ENCODE assay signal across 24 cellular contexts in genomic region chr15:82829234-82829633, GRCh38. TPM values are rescaled to one million over a fixed set of nuclear protein-coding genes. Genes with fewer than 3 reads are reported as not detected.
DNase-seq lines count a peak whose midpoint lies in the region; ATAC-seq and TF ChIP-seq lines count a peak whose summit lies in the region.
"Had no signal": no experiment of that assay in that cellular context is flagged by ENCODE, and none has a peak within 500 bp of the region (broad histone marks: within the 10 kb centered on the region; RNA-seq: fewer than 3 reads in every experiment).

No MANE protein-coding gene starts in this region.

- ATAC-seq in stimulated activated naive B cell treated with anti-CD40 and anti-IgM and Interleukin-4, amounts not matched to agents 10 μg/mL and 1 μg/mL and 100 μg/mL, for 72 hours (replicated peaks): no peak
- no peak for ATAC-seq in HG02798 (IDR thresholded peaks at IDR 0.05; ENCODE audit: poor library complexity, unreplicated experiment)
- ATAC-seq: GM23338, HCT116 had no signal

- peaks cover 28% of the 10 kb centered on the region for H3K4me1 Mint-ChIP-seq in activated naive CD4-positive, alpha-beta T cell treated with anti-CD3 and anti-CD28 coated beads, Interleukin-2, amount 50 U/mL, for 24 hours
- H3K4me1 Mint-ChIP-seq in HFFc6 (ENCODE audit: low read depth) (peaks cover 30% of the 10 kb centered on the region), immature natural killer cell (peaks cover 19 to 35% of the 10 kb centered on the region in 2 donors)
- peaks cover 25 to 56% of the 10 kb centered on the region in 2 donors for H3K4me1 Mint-ChIP-seq in stimulated activated naive B cell treated with anti-CD40 and anti-IgM and Interleukin-4, amounts not matched to agents 10 μg/mL and 1 μg/mL and 100 μg/mL, for 72 hours
- H3K4me1 Mint-ChIP-seq: GM23338 had no signal

- no peaks in the 10 kb centered on the region for H3K27me3 Mint-ChIP-seq in activated naive CD4-positive, alpha-beta T cell treated with anti-CD3 and anti-CD28 coated beads, Interleukin-2, amount 50 U/mL, for 24 hours
- no peaks in the 10 kb centered on the region; the same call in none of the 2 replicates for H3K27me3 Mint-ChIP-seq in HFFc6 (ENCODE audit: insufficient read depth)
- peaks cover 0 to 9% (median 3%) of the 10 kb centered on the region in 3 donors for H3K27me3 Mint-ChIP-seq in immature natural killer cell (ENCODE audit: low read depth in 3 of 3)
- no peaks in the 10 kb centered on the region for H3K27me3 Mint-ChIP-seq in stimulated activated naive B cell treated with anti-CD40 and anti-IgM and Interleukin-4, amounts not matched to agents 10 μg/mL and 1 μg/mL and 100 μg/mL, for 72 hours
- H3K27me3 Mint-ChIP-seq: IgD-negative memory B cell had no signal

- H3K27ac Mint-ChIP-seq in activated naive CD4-positive, alpha-beta T cell treated with anti-CD3 and anti-CD28 coated beads, Interleukin-2, amount 50 U/mL, for 24 hours: peak overlapping the region; percentile 5
- H3K27ac Mint-ChIP-seq in HFFc6 (peak overlapping the region; percentile 6; the same call in 1 of the 2 replicates), immature natural killer cell (peak overlapping the region in 5 of 6 donors; percentile 7 to 79 (median 19))
- peak overlapping the region; percentile 10 for H3K27ac Mint-ChIP-seq in stimulated activated naive B cell treated with anti-CD40 and anti-IgM and Interleukin-4, amounts not matched to agents 10 μg/mL and 1 μg/mL and 100 μg/mL, for 72 hours
- H3K27ac Mint-ChIP-seq: GM23338 had no signal

- TF ChIP-seq CTCF in HFFc6 (IDR thresholded peaks at IDR 0.05): no peak

- H3K4me3 Mint-ChIP-seq in activated naive CD4-positive, alpha-beta T cell treated with anti-CD3 and anti-CD28 coated beads, Interleukin-2, amount 50 U/mL, for 24 hours: no peak overlapping the region
- H3K4me3 Mint-ChIP-seq in HFFc6 (no peak overlapping the region), immature natural killer cell (no peak overlapping the region)
- H3K4me3 Mint-ChIP-seq in stimulated activated naive B cell treated with anti-CD40 and anti-IgM and Interleukin-4, amounts not matched to agents 10 μg/mL and 1 μg/mL and 100 μg/mL, for 72 hours: no peak overlapping the region
- H3K4me3 Mint-ChIP-seq: GM23338 had no signal

- H3K9me3 Mint-ChIP-seq in activated naive CD4-positive, alpha-beta T cell treated with anti-CD3 and anti-CD28 coated beads, Interleukin-2, amount 50 U/mL, for 24 hours: no peaks in the 10 kb centered on the region
- H3K9me3 Mint-ChIP-seq in HFFc6 (no peaks in the 10 kb centered on the region), immature natural killer cell (no peaks in the 10 kb centered on the region)
- peaks cover 0 to 3% of the 10 kb centered on the region in 2 donors for H3K9me3 Mint-ChIP-seq in stimulated activated naive B cell treated with anti-CD40 and anti-IgM and Interleukin-4, amounts not matched to agents 10 μg/mL and 1 μg/mL and 100 μg/mL, for 72 hours
- H3K9me3 Mint-ChIP-seq: GM23338, IgD-negative memory B cell had no signal

- peaks cover 33% of the 10 kb centered on the region for H3K36me3 Mint-ChIP-seq in activated naive CD4-positive, alpha-beta T cell treated with anti-CD3 and anti-CD28 coated beads, Interleukin-2, amount 50 U/mL, for 24 hours
- H3K36me3 Mint-ChIP-seq in HFFc6 (ENCODE audit: low read depth) (peaks cover 52% of the 10 kb centered on the region), immature natural killer cell (peaks cover 29 to 75% (median 35%) of the 10 kb centered on the region in 3 donors)
- H3K36me3 Mint-ChIP-seq in stimulated activated naive B cell treated with anti-CD40 and anti-IgM and Interleukin-4, amounts not matched to agents 10 μg/mL and 1 μg/mL and 100 μg/mL, for 72 hours: peaks cover 36 to 60% of the 10 kb centered on the region in 2 donors

- DNase-seq in activated naive CD4-positive, alpha-beta T cell treated with Interleukin-2 at 50 U/mL for 16 hours: no peak
- no peak for DNase-seq in HFFc6
- no peak for DNase-seq in immature natural killer cell
- no peak for DNase-seq in stimulated activated naive B cell treated with anti-CD40 and anti-IgM and Interleukin-4, amounts not matched to agents 10 μg/mL and 1 μg/mL and 100 μg/mL, for 72 hours
- DNase-seq in hippocampal formation (lab: John Stamatoyannopoulos, UW): no peak
- no peak for DNase-seq in SHP77 treated with DMSO at 0.1 percent for 48 hours (lab: John Stamatoyannopoulos, UW)
- DNase-seq: 8988T, AML-193, DMS79, Kasumi-1, NCI-H1694, NCI-H2081, NCI-H2171, NCI-H524 treated with DMSO at 0.1 percent for 48 hours, NCI-H82, Peyer's patch had no signal

RNA-seq across cellular contexts. Expression of gene WHAMM, which starts 19.8 kb away (rescaled TPM):
- 1 to 10 TPM; 5.8 to 7.4 (median 6.3) TPM for total RNA-seq in HFFc6 (2021; fragmentation: NEBNext Ultra II Directional; extraction: Animal tissue kit (Norgen Biotek cat#: 25700))
- 1 to 10 TPM; 3.3 to 5.2 (median 4.1) TPM for polyA plus RNA-seq in immature natural killer cell

RNA-seq across cellular contexts. Expression of gene FSD2, which starts 23.4 kb away (rescaled TPM):
- total RNA-seq in HFFc6 (2021; fragmentation: NEBNext Ultra II Directional; extraction: Animal tissue kit (Norgen Biotek cat#: 25700)): not detected
- polyA plus RNA-seq in immature natural killer cell: not detected
- total RNA-seq: GM23338, MCF 10A, Peyer's patch, SJSA1 had no signal
- polyA plus RNA-seq: AG04450 had no signal
